In the genomic region with DNA sequence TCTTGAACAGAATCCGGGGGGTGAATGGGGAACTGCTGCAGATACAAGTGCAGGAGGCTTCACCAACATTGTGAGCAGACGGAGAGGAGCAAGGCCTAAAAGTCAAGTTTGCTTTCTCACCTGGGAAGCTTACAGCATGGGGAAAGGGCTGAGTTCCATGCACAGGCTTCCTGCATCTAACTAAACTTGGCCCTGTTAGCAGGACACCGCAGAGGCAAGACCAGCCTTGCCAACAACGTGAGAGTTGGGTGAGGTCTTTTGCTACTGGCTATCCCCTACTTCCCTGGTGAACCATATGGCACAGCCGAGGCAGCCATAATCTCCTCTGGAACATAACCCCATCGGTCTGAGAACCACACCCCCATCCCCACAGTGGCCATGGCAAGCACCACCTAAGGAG, we compare ENCODE assay signal across 21 cellular contexts.
"Had no signal": no experiment of that assay in that cellular context is flagged by ENCODE, and none has a peak within 500 bp of the region (broad histone marks: within the 10 kb centered on the region; RNA-seq: fewer than 3 reads in every experiment).

No MANE protein-coding gene starts in this region.

- ATAC-seq: gastroesophageal sphincter; heart left ventricle; left cardiac atrium; left lung; left ventricle myocardium superior; lower lobe of right lung; naive thymus-derived CD4-positive, alpha-beta T cell had no signal

- H3K36me3 ChIP-seq: esophagus muscularis mucosa, gastroesophageal sphincter, heart left ventricle, left lung, lower lobe of right lung had no signal

- H3K79me2 ChIP-seq: hepatocyte had no signal

- H3K36me3 Mint-ChIP-seq: immature natural killer cell; mesothelial cell of epicardium; naive thymus-derived CD4-positive, alpha-beta T cell had no signal

- H2AFZ ChIP-seq: hepatocyte had no signal

- FAIRE-seq: endothelial cell of umbilical vein, frontal cortex had no signal

- H3K4me3 ChIP-seq: coronary artery, dorsolateral prefrontal cortex, esophagus muscularis mucosa, gastroesophageal sphincter, heart left ventricle, hepatocyte, left lung, lower lobe of right lung had no signal

- H3K4me1 Mint-ChIP-seq: immature natural killer cell; naive thymus-derived CD4-positive, alpha-beta T cell had no signal

- H3K9me3 Mint-ChIP-seq: immature natural killer cell; naive thymus-derived CD4-positive, alpha-beta T cell had no signal

- H3K9me3 ChIP-seq: esophagus muscularis mucosa, gastroesophageal sphincter, heart left ventricle, left lung, lower lobe of right lung had no signal

- H3K27me3 ChIP-seq: dorsolateral prefrontal cortex, esophagus muscularis mucosa, foreskin keratinocyte, gastroesophageal sphincter, hepatocyte, left lung had no signal

- DNase-seq: dermis blood vessel endothelial cell; effector CD4-positive, alpha-beta T cell; effector memory CD4-positive, alpha-beta T cell; foreskin keratinocyte; heart left ventricle; hypothalamus; immature natural killer cell; left cardiac atrium; left lung; left ventricle myocardium superior; lower lobe of right lung; mesenchymal stem cell; naive thymus-derived CD4-positive, alpha-beta T cell had no signal

- H3K27ac Mint-ChIP-seq: immature natural killer cell; mesothelial cell of epicardium; naive thymus-derived CD4-positive, alpha-beta T cell had no signal

- H3K4me3 Mint-ChIP-seq: immature natural killer cell; mesothelial cell of epicardium; naive thymus-derived CD4-positive, alpha-beta T cell had no signal

- H3K4me2 ChIP-seq: hepatocyte had no signal

- H3K27ac ChIP-seq: coronary artery, dorsolateral prefrontal cortex, esophagus muscularis mucosa, foreskin keratinocyte, gastroesophageal sphincter, heart left ventricle, hepatocyte, left lung, lower lobe of right lung had no signal

- H3K4me1 ChIP-seq: esophagus muscularis mucosa, gastroesophageal sphincter, heart left ventricle, left lung, lower lobe of right lung had no signal
